ENCODE assay signal across 1 cellular context in the genomic region with DNA sequence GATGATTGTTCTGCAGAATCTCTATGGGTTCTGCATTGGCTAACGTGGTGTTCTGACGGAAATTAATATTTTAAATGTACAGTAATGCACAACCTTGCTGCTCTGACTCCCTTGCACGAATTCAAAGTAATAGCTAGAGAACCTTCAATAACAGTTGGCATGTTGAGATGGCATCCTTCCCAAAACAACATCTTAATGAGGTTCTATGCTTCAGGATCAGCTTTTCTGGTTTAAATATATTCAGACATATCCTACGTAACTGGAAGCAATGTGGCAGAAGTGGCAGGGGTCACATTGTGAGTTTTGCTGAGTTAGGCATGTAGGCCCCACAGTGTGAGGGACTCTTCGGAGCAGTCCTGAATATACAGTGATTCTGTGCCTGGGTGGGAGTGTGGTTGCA.
TF ChIP-seq lines count a peak whose summit lies in the region.

No MANE protein-coding gene starts in this region.

TF ChIP-seq in GM12878, 131 proteins besides CTCF, POLR2A, EP300 and RAD21:
- no peak for TF ChIP-seq GABPA (IDR thresholded peaks at IDR 0.05; ENCODE audit: low read depth)
- TF ChIP-seq LARP7 (IDR thresholded peaks at IDR 0.05): no peak
